1 cellular context compared by ENCODE assay signal in genomic region chr1:23611601-23612327, GRCh38.
TF ChIP-seq lines count a peak whose summit lies in the region.

No MANE protein-coding gene starts in this region.

TF ChIP-seq in HEK293, 187 proteins besides CTCF, POLR2A, EP300 and RAD21 (continued from another document):
- TF ChIP-seq PRDM2 (tag by site-specific recombination; IDR thresholded peaks at IDR 0.05; ENCODE audit: borderline replicate concordance) (no peak), ZNF175 (tag by site-specific recombination; IDR thresholded peaks at IDR 0.05) (no peak)
